In the genomic region with DNA sequence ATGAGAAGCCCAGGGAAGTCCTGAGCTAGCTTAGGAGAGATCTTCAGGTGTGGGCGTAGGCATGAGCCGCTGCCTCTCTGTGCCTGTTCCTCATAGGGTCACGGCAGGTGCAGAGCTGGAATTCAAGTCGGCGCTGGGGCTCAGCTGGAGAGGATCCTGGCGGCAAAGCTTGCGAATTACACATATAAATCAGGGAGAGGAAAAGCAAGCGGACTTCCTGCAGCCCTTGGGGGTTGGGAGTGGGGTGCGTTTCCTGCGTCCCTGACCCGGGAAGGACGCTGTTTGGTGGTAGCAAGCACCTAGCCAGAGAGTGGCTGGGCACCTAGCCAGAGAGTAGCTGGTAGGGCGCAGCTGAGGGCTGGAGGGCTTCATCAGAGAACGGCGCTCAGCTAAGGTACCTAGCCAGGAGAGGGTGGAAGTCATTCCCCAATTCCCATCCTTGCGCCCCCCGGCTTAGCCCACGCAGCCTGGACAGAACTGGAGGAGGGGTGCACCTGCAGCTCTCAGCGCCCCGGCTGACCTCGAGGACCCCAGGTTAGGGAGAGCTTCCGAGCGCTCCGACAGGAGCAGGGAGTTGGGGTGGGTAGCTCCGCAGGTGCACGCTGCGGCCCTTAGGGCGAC, we compare ENCODE assay signal across 8 cellular contexts. TPM values are rescaled to one million over a fixed set of nuclear protein-coding genes. Genes with fewer than 3 reads are reported as not detected.
DNase-seq lines count a peak whose midpoint lies in the region; ATAC-seq and TF ChIP-seq lines count a peak whose summit lies in the region.

No MANE protein-coding gene starts in this region.

- POLR2A ChIA-PET in T-cell (lab: Charles Lee) = interaction anchor here in 1 of 2 donors (0.6 kb wide), 2 partner anchors 108 to 197 kb away, joined by 3 to 4 read pairs; no protein-coding TSS in a partner anchor

- DNase-seq in NCI-H1092 treated with DMSO at 0.1 percent for 48 hours (lab: John Stamatoyannopoulos, UW) = peak; percentile 83
- peak in 21 of 34 experiments; percentile 1 to 32 (median 14) for DNase-seq in T-cell
- DNase-seq in dorsolateral prefrontal cortex = peak; percentile 26 to 70 (median 56)
- DNase-seq in left lobe of liver (ENCODE audit: low spot score) = peak; percentile 70
- no peak for DNase-seq in stimulated activated effector memory CD8-positive, alpha-beta T cell treated with anti-CD3 and anti-CD28 coated beads, Interleukin-12 subunit alpha, Interleukin-12 subunit beta, amount 100 ng/mL, for 72 hours (ENCODE audit: low spot score in 2 of 2)
- no peak for DNase-seq in dedifferentiated amniotic fluid mesenchymal stem cell (ENCODE audit: extremely low spot score)

- H3K9me3 Mint-ChIP-seq in T-cell = no peaks in the 10 kb centered on the region
- H3K9me3 Mint-ChIP-seq in stimulated activated effector memory CD8-positive, alpha-beta T cell treated with anti-CD3 and anti-CD28 coated beads, Interleukin-12 subunit alpha, Interleukin-12 subunit beta, amount 100 ng/mL, for 72 hours = no peaks in the 10 kb centered on the region

- H3K27me3 ChIP-seq in dorsolateral prefrontal cortex = no peaks in the 10 kb centered on the region

- peak overlapping the region; percentile 18; the same call in 1 of the 2 replicates for H3K27ac ChIP-seq in C4-2B
- H3K27ac ChIP-seq in dorsolateral prefrontal cortex = peak overlapping the region in 57 of 59 donors; percentile 5 to 96 (median 87)

- H3K4me3 Mint-ChIP-seq in T-cell = peak overlapping the region; percentile 73 to 83 (median 80)
- peak overlapping the region; percentile 85 for H3K4me3 Mint-ChIP-seq in stimulated activated effector memory CD8-positive, alpha-beta T cell treated with anti-CD3 and anti-CD28 coated beads, Interleukin-12 subunit alpha, Interleukin-12 subunit beta, amount 100 ng/mL, for 72 hours

- ATAC-seq in GM21529 (IDR thresholded peaks at IDR 0.05; ENCODE audit: unreplicated experiment) = peak; percentile 0
- ATAC-seq in T-cell (replicated peaks in 1 of 4) = peak in 3 of 4 experiments; percentile 5 to 20 (median 6)
- peak; percentile 33 for ATAC-seq in left lobe of liver
- no peak for ATAC-seq in stimulated activated effector memory CD8-positive, alpha-beta T cell treated with anti-CD3 and anti-CD28 coated beads, Interleukin-12 subunit alpha, Interleukin-12 subunit beta, amount 100 ng/mL, for 72 hours

- intact Hi-C loops in dorsolateral prefrontal cortex (cut with DNase I) = loop anchor here (5.0 to 10.0 kb wide), 5 partner anchors 54 to 153 kb away; partner anchors contain the start of genes ADCY3 (in 1 of the 2) and DNAJC27 (in 1 of the 2)

- H3K27ac Mint-ChIP-seq in T-cell = no peak overlapping the region
- no peak overlapping the region for H3K27ac Mint-ChIP-seq in stimulated activated effector memory CD8-positive, alpha-beta T cell treated with anti-CD3 and anti-CD28 coated beads, Interleukin-12 subunit alpha, Interleukin-12 subunit beta, amount 100 ng/mL, for 72 hours

- TF ChIP-seq CTCF in C4-2B (conservative IDR thresholded peaks at IDR 0.05) (no peak; the same call in 1 of the 2 replicates), dorsolateral prefrontal cortex (IDR thresholded peaks at IDR 0.05 in 54 of 56, conservative IDR thresholded peaks at IDR 0.05 in 2 of 56; ENCODE audit: low read depth in 1 of 56, partially characterized antibody in 56 of 56) (peak in 9 of 56 donors; percentile 11 to 40 (median 18))

- H3K4me3 ChIP-seq in dorsolateral prefrontal cortex = peak overlapping the region; percentile 53 to 98 (median 84)

- no peaks in the 10 kb centered on the region for H3K36me3 Mint-ChIP-seq in T-cell
- no peaks in the 10 kb centered on the region for H3K36me3 Mint-ChIP-seq in stimulated activated effector memory CD8-positive, alpha-beta T cell treated with anti-CD3 and anti-CD28 coated beads, Interleukin-12 subunit alpha, Interleukin-12 subunit beta, amount 100 ng/mL, for 72 hours

- CTCF ChIA-PET in T-cell (lab: Charles Lee) = interaction anchor here (0.6 to 1.6 kb wide), 4 partner anchors 66 to 920 kb away, joined by 3 to 10 read pairs (median 4); no protein-coding TSS in a partner anchor

- peaks cover 19 to 24% (median 23%) of the 10 kb centered on the region in 3 donors for H3K4me1 Mint-ChIP-seq in T-cell
- H3K4me1 Mint-ChIP-seq in stimulated activated effector memory CD8-positive, alpha-beta T cell treated with anti-CD3 and anti-CD28 coated beads, Interleukin-12 subunit alpha, Interleukin-12 subunit beta, amount 100 ng/mL, for 72 hours = peaks cover 32% of the 10 kb centered on the region

- peaks cover 29 to 35% of the 10 kb centered on the region in 2 donors for H3K27me3 Mint-ChIP-seq in T-cell

RNA-seq across cellular contexts. Expression of gene EFR3B, which starts 0.5 kb away (rescaled TPM):
- total RNA-seq in T-cell (under 1 TPM in 3 of 5 donors, not detected in 2; 0.09 to 0.10 (median 0.09) TPM), dorsolateral prefrontal cortex (100 to 1,000 TPM in 6 of 120 experiments, 10 to 100 TPM in 114; 44.3 to 131 (median 75.5) TPM), left lobe of liver (0.30 TPM)

Comparison
In these comparisons a context has a peak if more than half of its experiments do, and no peak if none do; other contexts are left out.
1. DNase-seq: peak in NCI-H1092 treated with DMSO at 0.1 percent for 48 hours (single experiment), T-cell (21 of 34), dorsolateral prefrontal cortex (10 of 10) and left lobe of liver (single experiment); none in stimulated activated effector memory CD8-positive, alpha-beta T cell treated with anti-CD3 and anti-CD28 coated beads, Interleukin-12 subunit alpha, Interleukin-12 subunit beta, amount 100 ng/mL, for 72 hours (0 of 2) and dedifferentiated amniotic fluid mesenchymal stem cell (single experiment).
2. RNA of gene EFR3B, which starts 0.5 kb away (total RNA-seq): 44.3 to 131 TPM in dorsolateral prefrontal cortex; 0.30 TPM in left lobe of liver (single experiment) and 0.09 to 0.10 TPM in T-cell; every median in the first group is over 10 times any median in the second.